Comparison of ENCODE assay signal across 23 cellular contexts in the genomic region with DNA sequence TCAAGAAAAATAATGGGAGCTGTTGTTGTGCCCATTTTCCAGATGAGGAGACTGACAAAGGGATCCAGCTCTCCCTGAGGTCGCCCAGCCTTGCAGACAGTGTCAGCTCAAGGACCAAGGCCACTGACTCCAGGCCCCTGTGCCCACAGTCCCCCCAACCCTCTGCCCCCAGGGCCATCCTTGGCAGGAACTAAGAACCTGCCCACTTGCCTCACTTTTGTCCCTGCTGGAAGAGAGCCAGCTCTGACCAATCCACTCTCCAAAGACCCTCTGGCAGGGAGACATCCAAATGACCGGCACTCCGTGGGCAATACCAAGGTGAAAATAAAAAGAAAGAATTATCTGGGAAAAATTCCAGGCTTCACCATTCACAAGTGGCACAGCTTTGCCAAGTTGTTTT.
"Had no signal": no experiment of that assay in that cellular context is flagged by ENCODE, and none has a peak within 500 bp of the region (broad histone marks: within the 10 kb centered on the region; RNA-seq: fewer than 3 reads in every experiment).

No MANE protein-coding gene starts in this region.

- H3K9ac ChIP-seq: parathyroid adenoma had no signal

- H3K79me2 ChIP-seq: parathyroid adenoma had no signal

- DNase-seq: activated CD4-positive, alpha-beta T cell treated with anti-CD3 and anti-CD28 coated beads, Interleukin-2, amount 10 ng/mL, durations not matched to agents 7 days and 5 days; activated CD4-positive, CD25-positive, alpha-beta regulatory T cell treated with anti-CD3 and anti-CD28 coated beads, Interleukin-2, amount 50 U/mL, for 72 hours; activated CD8-positive, alpha-beta T cell treated with anti-CD3 and anti-CD28 coated beads for 36 hours; activated naive CD4-positive, alpha-beta T cell treated with anti-CD3 and anti-CD28 coated beads for 36 hours; activated naive CD8-positive, alpha-beta T cell treated with anti-CD3 and anti-CD28 coated beads, Interleukin-2, amount 50 U/mL, for 24 hours; activated T-cell treated with anti-CD3 and anti-CD28 coated beads, Interleukin-2, amount 50 U/mL, for 4 hours; effector CD4-positive, alpha-beta T cell; erythroblast; foreskin fibroblast; heart right ventricle; mammary epithelial cell; stimulated activated CD4-positive, alpha-beta T cell treated with anti-CD3 and anti-CD28 coated beads, Interleukin-4, amount 100 ng/mL, for 1 hour; stimulated activated naive CD4-positive, alpha-beta T cell; T-cell; upper lobe of right lung; WERI-Rb-1 had no signal

- H3K9me3 Mint-ChIP-seq: activated CD4-positive, alpha-beta T cell treated with anti-CD3 and anti-CD28 coated beads, Interleukin-2, amount 10 ng/mL, durations not matched to agents 7 days and 5 days; activated CD8-positive, alpha-beta T cell treated with anti-CD3 and anti-CD28 coated beads for 36 hours; activated naive CD4-positive, alpha-beta T cell treated with anti-CD3 and anti-CD28 coated beads for 36 hours; activated naive CD8-positive, alpha-beta T cell treated with anti-CD3 and anti-CD28 coated beads, Interleukin-2, amount 50 U/mL, for 24 hours; activated T-cell treated with anti-CD3 and anti-CD28 coated beads, Interleukin-2, amount 50 U/mL, for 4 hours; activated T-helper 2 cell treated with anti-CD3 and anti-CD28 coated beads, Interferon-gamma antibody, Interleukin-2, Interleukin-4, amounts not matched to agents 10 μg/mL and 5 μg/mL and 100 μg/mL, durations not matched to agents 14 hours and 24 hours and 36 hours; natural killer cell treated with Interleukin-12 subunit alpha and Interleukin-12 subunit beta and Interleukin-15 and Interleukin-18, amount 100 ng/mL, for 72 hours; T-cell; T-helper 2 cell treated with Interferon-gamma antibody and Interleukin-4, amounts not matched to agents 5 μg/mL and 100 μg/mL, for 36 hours had no signal

- H3K4me1 ChIP-seq: heart right ventricle, left lung, upper lobe of right lung had no signal

- H3K4me1 Mint-ChIP-seq: activated CD4-positive, alpha-beta T cell treated with anti-CD3 and anti-CD28 coated beads, Interleukin-2, amount 10 ng/mL, durations not matched to agents 7 days and 5 days; activated naive CD8-positive, alpha-beta T cell treated with anti-CD3 and anti-CD28 coated beads, Interleukin-2, amount 50 U/mL, for 24 hours; T-cell had no signal

- H3K36me3 Mint-ChIP-seq: natural killer cell treated with Interleukin-12 subunit alpha and Interleukin-12 subunit beta and Interleukin-15 and Interleukin-18, amount 100 ng/mL, for 72 hours; T-cell had no signal

- H3K27ac Mint-ChIP-seq: activated CD4-positive, alpha-beta T cell treated with anti-CD3 and anti-CD28 coated beads, Interleukin-2, amount 10 ng/mL, durations not matched to agents 7 days and 5 days; activated CD8-positive, alpha-beta T cell treated with anti-CD3 and anti-CD28 coated beads for 36 hours; activated naive CD4-positive, alpha-beta T cell treated with anti-CD3 and anti-CD28 coated beads for 36 hours; activated naive CD8-positive, alpha-beta T cell treated with anti-CD3 and anti-CD28 coated beads, Interleukin-2, amount 50 U/mL, for 24 hours; activated T-helper 2 cell treated with anti-CD3 and anti-CD28 coated beads, Interferon-gamma antibody, Interleukin-2, Interleukin-4, amounts not matched to agents 10 μg/mL and 5 μg/mL and 100 μg/mL, durations not matched to agents 14 hours and 24 hours and 36 hours; natural killer cell treated with Interleukin-12 subunit alpha and Interleukin-12 subunit beta and Interleukin-15 and Interleukin-18, amount 100 ng/mL, for 72 hours; T-cell; T-helper 2 cell treated with Interferon-gamma antibody and Interleukin-4, amounts not matched to agents 5 μg/mL and 100 μg/mL, for 36 hours had no signal

- H3K27ac ChIP-seq: heart right ventricle, left lung, parathyroid adenoma, upper lobe of right lung, WERI-Rb-1 had no signal

- H3K4me3 ChIP-seq: heart right ventricle, left lung, upper lobe of right lung had no signal

- FAIRE-seq: keratinocyte, TTC549 had no signal

- H2AFZ ChIP-seq: parathyroid adenoma had no signal

- H3K36me3 ChIP-seq: heart right ventricle, left lung, upper lobe of right lung, WERI-Rb-1 had no signal

- H3K27me3 Mint-ChIP-seq: activated CD4-positive, alpha-beta T cell treated with anti-CD3 and anti-CD28 coated beads, Interleukin-2, amount 10 ng/mL, durations not matched to agents 7 days and 5 days; activated naive CD8-positive, alpha-beta T cell treated with anti-CD3 and anti-CD28 coated beads, Interleukin-2, amount 50 U/mL, for 24 hours; natural killer cell treated with Interleukin-12 subunit alpha and Interleukin-12 subunit beta and Interleukin-15 and Interleukin-18, amount 100 ng/mL, for 72 hours; T-cell had no signal

- H3K9me3 ChIP-seq: heart right ventricle, left lung, upper lobe of right lung had no signal

- H3K4me3 Mint-ChIP-seq: activated CD4-positive, alpha-beta T cell treated with anti-CD3 and anti-CD28 coated beads, Interleukin-2, amount 10 ng/mL, durations not matched to agents 7 days and 5 days; activated CD8-positive, alpha-beta T cell treated with anti-CD3 and anti-CD28 coated beads for 36 hours; activated naive CD4-positive, alpha-beta T cell treated with anti-CD3 and anti-CD28 coated beads for 36 hours; activated naive CD8-positive, alpha-beta T cell treated with anti-CD3 and anti-CD28 coated beads, Interleukin-2, amount 50 U/mL, for 24 hours; activated T-cell treated with anti-CD3 and anti-CD28 coated beads, Interleukin-2, amount 50 U/mL, for 4 hours; natural killer cell treated with Interleukin-12 subunit alpha and Interleukin-12 subunit beta and Interleukin-15 and Interleukin-18, amount 100 ng/mL, for 72 hours; T-cell; T-helper 2 cell treated with Interferon-gamma antibody and Interleukin-4, amounts not matched to agents 5 μg/mL and 100 μg/mL, for 36 hours had no signal

- H3K27me3 ChIP-seq: upper lobe of right lung had no signal

- ATAC-seq: activated CD8-positive, alpha-beta T cell treated with anti-CD3 and anti-CD28 coated beads for 36 hours; activated naive CD8-positive, alpha-beta T cell treated with anti-CD3 and anti-CD28 coated beads, Interleukin-2, amount 50 U/mL, for 24 hours; activated T-cell treated with anti-CD3 and anti-CD28 coated beads, Interleukin-2, amount 50 U/mL, for 4 hours; heart right ventricle; left lung; natural killer cell treated with Interleukin-12 subunit alpha and Interleukin-12 subunit beta and Interleukin-15 and Interleukin-18, amount 100 ng/mL, for 72 hours; T-cell; upper lobe of right lung had no signal
